Comparison of ENCODE assay signal across 8 cellular contexts in genomic region chr7:100675581-100676350, GRCh38. TPM values are rescaled to one million over a fixed set of nuclear protein-coding genes. Genes with fewer than 3 reads are reported as not detected.
A peak's percentile ranks its signal among the peaks of the same experiment; 100 is the strongest.
DNase-seq lines count a peak whose midpoint lies in the region; TF ChIP-seq lines count a peak whose summit lies in the region.

No MANE protein-coding gene starts in this region.

- H3K9me3 ChIP-seq in AG04450 (ENCODE audit: control insufficient read depth, insufficient read depth, low read length) (no peaks in the 10 kb centered on the region; the same call in 1 of the 2 replicates), HUES48 (ENCODE audit: control insufficient read depth, insufficient read depth, low read length) (no peaks in the 10 kb centered on the region), SU-DHL-6 (ENCODE audit: insufficient read depth, low read length) (no peaks in the 10 kb centered on the region), left ventricle myocardium inferior (replicated peaks) (no peaks in the 10 kb centered on the region)

- H3K36me3 ChIP-seq in HUES48 (ENCODE audit: control insufficient read depth, insufficient read depth, low read length) (peaks cover 42% of the 10 kb centered on the region), SU-DHL-6 (ENCODE audit: low read length) (no peaks in the 10 kb centered on the region), left ventricle myocardium inferior (peaks cover 36% of the 10 kb centered on the region)

- H3K27ac ChIP-seq in AG04450 (ENCODE audit: low read depth, low read length) (peak overlapping the region; percentile 21), HUES48 (ENCODE audit: low read depth, low read length) (peak overlapping the region; percentile 60), SU-DHL-6 (ENCODE audit: low read depth, low read length) (peak overlapping the region; percentile 70), adipose tissue (ENCODE audit: low read depth, low read length) (peak overlapping the region; percentile 96), left ventricle myocardium inferior (replicated peaks) (peak overlapping the region; percentile 99)

- POLR2A ChIA-PET in AG04450 (lab: Yijun Ruan, JAX), result interaction anchor here (0.6 kb wide), 1 partner anchor 89 kb away, joined by 3 read pairs; the partner anchor contains the start of gene FBXO24

- no peak overlapping the region for H3K9ac ChIP-seq in HUES48 (ENCODE audit: low read depth, low read length)
- peak overlapping the region; percentile 87 for H3K9ac ChIP-seq in SU-DHL-6 (ENCODE audit: low read length)

- H3F3A ChIP-seq in SU-DHL-6 (ENCODE audit: insufficient read depth), result peaks cover 22% of the 10 kb centered on the region

- H3K4me1 ChIP-seq in HUES48 (ENCODE audit: control insufficient read depth, insufficient read depth, low read length), result no peaks in the 10 kb centered on the region
- peaks cover 72% of the 10 kb centered on the region for H3K4me1 ChIP-seq in left ventricle myocardium inferior

- H3K4me3 ChIP-seq in AG04450 (ENCODE audit: low read depth, low read length), result peak overlapping the region; percentile 90
- peak overlapping the region; percentile 85 for H3K4me3 ChIP-seq in HUES48 (ENCODE audit: low read depth, low read length)
- peak overlapping the region; percentile 86 for H3K4me3 ChIP-seq in SU-DHL-6 (ENCODE audit: insufficient read depth, low read length, poor library complexity, severe bottlenecking)
- H3K4me3 ChIP-seq in left ventricle myocardium inferior, result peak overlapping the region; percentile 99

- H3K4me1 Mint-ChIP-seq in progenitor cell of endocrine pancreas (ENCODE audit: low read depth), result peaks cover 2% of the 10 kb centered on the region

- WGBS in adipose tissue, 3 donors, result 1 to 6% (median 2%) methylated on average over 39 to 59 of the region's 59 CpGs

- H3K27ac Mint-ChIP-seq in progenitor cell of endocrine pancreas, result peak overlapping the region; percentile 56

- no peaks in the 10 kb centered on the region for H3K9me3 Mint-ChIP-seq in progenitor cell of endocrine pancreas (ENCODE audit: low read depth)

- H3K27me3 ChIP-seq in AG04450 (ENCODE audit: control insufficient read depth, insufficient read depth, low read length), result no peaks in the 10 kb centered on the region
- H3K27me3 ChIP-seq in HUES48 (ENCODE audit: control insufficient read depth, insufficient read depth, low read length), result peaks cover 2% of the 10 kb centered on the region; the same call in 1 of the 2 replicates
- no peaks in the 10 kb centered on the region for H3K27me3 ChIP-seq in SU-DHL-6 (ENCODE audit: low read length)
- H3K27me3 ChIP-seq in left ventricle myocardium inferior (ENCODE audit: low read depth), result no peaks in the 10 kb centered on the region

- TF ChIP-seq CTCF in AG04450 (IDR thresholded peaks at IDR 0.05; ENCODE audit: low read depth, low read length) (no peak), SU-DHL-6 (IDR thresholded peaks at IDR 0.05; ENCODE audit: insufficient read depth, low read length, poor library complexity, severe bottlenecking) (no peak), left ventricle myocardium inferior (IDR thresholded peaks at IDR 0.05; ENCODE audit: borderline replicate concordance) (no peak), progenitor cell of endocrine pancreas (IDR thresholded peaks at IDR 0.05; ENCODE audit: unreplicated experiment) (no peak)

- intact Hi-C loops in left ventricle myocardium inferior (cut with micrococcal nuclease), result no loop called here

- peaks cover 13% of the 10 kb centered on the region for H3K79me2 ChIP-seq in SU-DHL-6 (ENCODE audit: insufficient read depth, low read length)

- CTCF ChIA-PET in AG04450 (lab: Charles Lee), result interaction anchor here (3.7 kb wide), 1 partner anchor 16 kb away, joined by 34 read pairs; no protein-coding TSS in a partner anchor

- H3K36me3 Mint-ChIP-seq in progenitor cell of endocrine pancreas (ENCODE audit: insufficient read depth), result peaks cover 6% of the 10 kb centered on the region

- H4K20me1 ChIP-seq in SU-DHL-6 (ENCODE audit: low read depth, low read length), result no peaks in the 10 kb centered on the region; the same call in 1 of the 2 replicates

- DNase-seq in AG04450 (ENCODE audit: low read depth, low spot score) (peak; percentile 18), left ventricle myocardium inferior (peak; percentile 88), progenitor cell of endocrine pancreas (ENCODE audit: low spot score, unreplicated experiment) (peak; percentile 38), ureter (ENCODE audit: low spot score) (peak; percentile 86)

- no peak overlapping the region for H2AFZ ChIP-seq in SU-DHL-6 (ENCODE audit: low read depth, low read length, severe bottlenecking)

- TF ChIP-seq POLR2A in GM18951 (IDR thresholded peaks at IDR 0.05; ENCODE audit: extremely low read depth, insufficient read depth, insufficient read length), result peak; percentile 32

- H3K27me3 Mint-ChIP-seq in progenitor cell of endocrine pancreas, result peaks cover 10% of the 10 kb centered on the region

- no peaks in the 10 kb centered on the region for H3K9me2 ChIP-seq in SU-DHL-6 (replicated peaks; ENCODE audit: insufficient read depth, low read length)

- peak overlapping the region; percentile 68 for H3K4me3 Mint-ChIP-seq in progenitor cell of endocrine pancreas (ENCODE audit: low read depth)

- H3K4me2 ChIP-seq in SU-DHL-6 (ENCODE audit: low read depth, low read length, poor library complexity, severe bottlenecking), result peak overlapping the region; percentile 71

- in situ Hi-C loops in GM18951 (cut with MboI; ENCODE audit: low sequenced_read_pairs, unreplicated experiment), result no loop called here

RNA-seq across cellular contexts. Expression of gene GNB2, which starts 2.2 kb away (rescaled TPM):
- polyA plus RNA-seq in AG04450 (2011; rRNA removed), result 68.4 and 114 TPM in 2 replicates
- 77.8 and 95.0 TPM in 2 replicates for polyA minus RNA-seq in AG04450 (2011; rRNA and poly(A)+ RNA removed)
- 100 to 1,000 TPM; 156 to 286 (median 227) TPM for polyA plus RNA-seq in adipose tissue
- total RNA-seq in left ventricle myocardium inferior, result 98.3 TPM
- 160 and 167 TPM in 2 replicates for total RNA-seq in progenitor cell of endocrine pancreas
- 225 TPM for total RNA-seq in ureter

RNA-seq across cellular contexts. Expression of gene GIGYF1, which starts 18.3 kb away (rescaled TPM):
- polyA plus RNA-seq in AG04450 (2011; rRNA removed), result 4.4 and 5.2 TPM in 2 replicates
- polyA minus RNA-seq in AG04450 (2011; rRNA and poly(A)+ RNA removed), result 4.7 and 5.4 TPM in 2 replicates
- polyA plus RNA-seq in adipose tissue, result 10 to 100 TPM; 17.3 to 35.3 (median 19.1) TPM
- 24.5 TPM for total RNA-seq in left ventricle myocardium inferior
- total RNA-seq in progenitor cell of endocrine pancreas, result 89.3 and 95.1 TPM in 2 replicates
- 44.9 TPM for total RNA-seq in ureter

RNA-seq across cellular contexts. Expression of gene ACTL6B, which starts 19.5 kb away (rescaled TPM):
- not detected in 2 replicates for polyA plus RNA-seq in AG04450 (2011; rRNA removed)
- not detected in 2 replicates for polyA minus RNA-seq in AG04450 (2011; rRNA and poly(A)+ RNA removed)
- under 1 TPM in 2 of 3 donors, not detected in 1; 0.09 to 0.53 TPM for polyA plus RNA-seq in adipose tissue
- not detected for total RNA-seq in left ventricle myocardium inferior
- total RNA-seq in progenitor cell of endocrine pancreas, result 4.1 and 4.2 TPM in 2 replicates
- not detected for total RNA-seq in ureter

RNA-seq across cellular contexts. Expression of gene POP7, which starts 30.2 kb away (rescaled TPM):
- polyA plus RNA-seq in AG04450 (2011; rRNA removed), result 17.7 and 20.0 TPM in 2 replicates
- polyA minus RNA-seq in AG04450 (2011; rRNA and poly(A)+ RNA removed), result 8.9 and 9.2 TPM in 2 replicates
- 10 to 100 TPM; 25.2 to 31.3 (median 27.4) TPM for polyA plus RNA-seq in adipose tissue
- 30.6 TPM for total RNA-seq in left ventricle myocardium inferior
- total RNA-seq in progenitor cell of endocrine pancreas, result 30.2 and 33.7 TPM in 2 replicates
- 28.0 TPM for total RNA-seq in ureter

RNA-seq across cellular contexts. Expression of gene TFR2, which starts 34.4 kb away (rescaled TPM):
- 0.05 and 0.06 TPM in 2 replicates for polyA plus RNA-seq in AG04450 (2011; rRNA removed)
- polyA minus RNA-seq in AG04450 (2011; rRNA and poly(A)+ RNA removed), result not detected in 2 replicates
- polyA plus RNA-seq in adipose tissue, result 1 to 10 TPM in 1 of 3 donors, under 1 TPM in 2; 0.22 to 1.5 (median 0.48) TPM
- total RNA-seq in left ventricle myocardium inferior, result 0.25 TPM
- 0.62 and 0.93 TPM in 2 replicates for total RNA-seq in progenitor cell of endocrine pancreas
- 2.2 TPM for total RNA-seq in ureter

Comparison
In these comparisons a context has a peak if more than half of its experiments do, and no peak if none do; other contexts are left out.
1. Peak in every context shown above with its lines: DNase-seq, H3K4me3 ChIP-seq and H3K27ac ChIP-seq.
2. DNase-seq: peak in every context shown above with its lines; median percentile 88 in left ventricle myocardium inferior; 86 in ureter; 38 in progenitor cell of endocrine pancreas; 18 in AG04450.
3. H3K27ac ChIP-seq: peak in every context shown above with its lines; median percentile 99 in left ventricle myocardium inferior; 96 in adipose tissue; 70 in SU-DHL-6; 60 in HUES48; 21 in AG04450.